12 cellular contexts compared by ENCODE assay signal in the genomic region with DNA sequence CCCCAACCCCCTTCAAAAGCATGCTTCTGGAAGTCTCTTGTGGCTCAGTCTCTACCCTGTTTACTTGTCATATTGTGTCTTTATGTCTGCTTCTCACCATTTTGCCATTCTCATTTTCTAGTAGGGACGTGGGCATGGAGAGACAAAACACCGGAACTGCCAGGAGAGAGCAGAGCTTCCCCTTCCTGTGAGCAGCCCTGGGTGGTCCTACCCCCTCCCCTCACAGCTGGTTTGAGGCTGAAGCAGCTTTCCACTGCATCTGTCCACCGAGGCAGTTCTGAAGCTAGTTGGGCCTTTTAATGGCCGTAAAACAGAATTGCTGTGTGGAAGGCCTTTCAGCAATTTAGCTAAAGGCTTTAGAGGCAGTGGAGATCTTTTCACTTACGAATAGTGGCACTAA.
DNase-seq lines count a peak whose midpoint lies in the region; ATAC-seq and TF ChIP-seq lines count a peak whose summit lies in the region.
"Had no signal": no experiment of that assay in that cellular context is flagged by ENCODE, and none has a peak within 500 bp of the region (broad histone marks: within the 10 kb centered on the region; RNA-seq: fewer than 3 reads in every experiment).

No MANE protein-coding gene starts in this region.

- no peak for TF ChIP-seq EP300 in transverse colon (IDR thresholded peaks at IDR 0.05; ENCODE audit: low read depth)

- in situ Hi-C loops in transverse colon (cut with MboI; ENCODE audit: low pct_ligation_motif_present in 1 of 4, low pct_unique_long_range_greater_than_20kb in 1 of 4, low sequenced_read_pairs in 3 of 4) = no loop called here

- intact Hi-C loops in transverse colon (cut with DNase I; ENCODE audit: low total_unique reads) = no loop called here

- no peak for TF ChIP-seq CTCF in transverse colon (IDR thresholded peaks at IDR 0.05)

- peak overlapping the region; percentile 69 for H3K4me3 Mint-ChIP-seq in activated naive CD8-positive, alpha-beta T cell
- no peak overlapping the region for H3K4me3 Mint-ChIP-seq in activated naive CD8-positive, alpha-beta T cell treated with anti-CD3 and anti-CD28 coated beads, Interleukin-2, amount 50 U/mL, for 24 hours
- no peak overlapping the region for H3K4me3 Mint-ChIP-seq in T-helper 17 cell
- peak overlapping the region in 4 of 5 donors; percentile 48 to 79 (median 70) for H3K4me3 Mint-ChIP-seq in immature natural killer cell
- H3K4me3 Mint-ChIP-seq: activated T-cell treated with anti-CD3 and anti-CD28 coated beads, Interleukin-2, amount 50 U/mL, for 24 hours had no signal

- TF ChIP-seq POLR2A in transverse colon (IDR thresholded peaks at IDR 0.05) = no peak

- H3K27me3 Mint-ChIP-seq in activated naive CD8-positive, alpha-beta T cell = no peaks in the 10 kb centered on the region
- H3K27me3 Mint-ChIP-seq in activated naive CD8-positive, alpha-beta T cell treated with anti-CD3 and anti-CD28 coated beads, Interleukin-2, amount 50 U/mL, for 24 hours = no peaks in the 10 kb centered on the region
- no peaks in the 10 kb centered on the region for H3K27me3 Mint-ChIP-seq in T-helper 17 cell
- peaks cover 0 to 2% (median 2%) of the 10 kb centered on the region in 3 donors for H3K27me3 Mint-ChIP-seq in immature natural killer cell (ENCODE audit: low read depth in 3 of 3)
- H3K27me3 Mint-ChIP-seq: activated T-cell treated with anti-CD3 and anti-CD28 coated beads, Interleukin-2, amount 50 U/mL, for 24 hours; effector memory CD8-positive, alpha-beta T cell had no signal

- H3K4me1 Mint-ChIP-seq in activated naive CD8-positive, alpha-beta T cell (ENCODE audit: low read depth) = peaks cover 27% of the 10 kb centered on the region
- H3K4me1 Mint-ChIP-seq in activated naive CD8-positive, alpha-beta T cell treated with anti-CD3 and anti-CD28 coated beads, Interleukin-2, amount 50 U/mL, for 24 hours = peaks cover 25% of the 10 kb centered on the region
- H3K4me1 Mint-ChIP-seq in T-helper 17 cell (peaks cover 15% of the 10 kb centered on the region), immature natural killer cell (peaks cover 7 to 33% of the 10 kb centered on the region in 2 donors)

- ATAC-seq in activated naive CD8-positive, alpha-beta T cell treated with anti-CD3 and anti-CD28 coated beads, Interleukin-2, amount 50 U/mL, for 24 hours = no peak
- ATAC-seq in T-helper 17 cell = no peak
- ATAC-seq in GM21528 (IDR thresholded peaks at IDR 0.05; ENCODE audit: low FRiP score, unreplicated experiment) = no peak

- H3K27me3 ChIP-seq in transverse colon = no peaks in the 10 kb centered on the region

- H3K27ac ChIP-seq in transverse colon = peak overlapping the region; percentile 13 to 47 (median 44)

- peak overlapping the region; percentile 88 for H3K27ac Mint-ChIP-seq in activated naive CD8-positive, alpha-beta T cell
- no peak overlapping the region for H3K27ac Mint-ChIP-seq in activated naive CD8-positive, alpha-beta T cell treated with anti-CD3 and anti-CD28 coated beads, Interleukin-2, amount 50 U/mL, for 24 hours
- peak overlapping the region; percentile 66 for H3K27ac Mint-ChIP-seq in T-helper 17 cell
- H3K27ac Mint-ChIP-seq in immature natural killer cell = peak overlapping the region; percentile 5 to 84 (median 60)
- H3K27ac Mint-ChIP-seq: effector memory CD8-positive, alpha-beta T cell had no signal

- no peak overlapping the region for H3K4me3 ChIP-seq in transverse colon

- H3K36me3 ChIP-seq in transverse colon = no peaks in the 10 kb centered on the region

- no peak for DNase-seq in activated naive CD8-positive, alpha-beta T cell treated with anti-CD3 and anti-CD28 coated beads, Interleukin-2, amount 50 U/mL, for 24 hours
- DNase-seq in T-helper 17 cell (no peak), immature natural killer cell (no peak), transverse colon (no peak), NCI-H2107 (lab: John Stamatoyannopoulos, UW) (no peak)
- no peak for DNase-seq in stimulated activated CD4-positive, alpha-beta T cell treated with anti-CD3 and anti-CD28 coated beads, Interleukin-12 subunit alpha, Interleukin-12 subunit beta, amount 100 ng/mL, for 4 hours
- DNase-seq: aorta; effector memory CD8-positive, alpha-beta T cell; NCI-H446 had no signal

- H3K9me3 ChIP-seq in T-helper 17 cell (ENCODE audit: control insufficient read depth, low read length, poor library complexity, severe bottlenecking) (no peaks in the 10 kb centered on the region), transverse colon (no peaks in the 10 kb centered on the region)

- H3K4me1 ChIP-seq in transverse colon = peaks cover 18 to 37% (median 22%) of the 10 kb centered on the region in 4 donors

- 71 to 80% methylated on average over 1 to 5 of the region's 5 CpGs for WGBS in transverse colon (ENCODE audit: low coverage in 1 of 2), 2 donors

- no peaks in the 10 kb centered on the region for H3K9me3 Mint-ChIP-seq in activated naive CD8-positive, alpha-beta T cell (ENCODE audit: low read depth)
- no peaks in the 10 kb centered on the region for H3K9me3 Mint-ChIP-seq in activated naive CD8-positive, alpha-beta T cell treated with anti-CD3 and anti-CD28 coated beads, Interleukin-2, amount 50 U/mL, for 24 hours
- no peaks in the 10 kb centered on the region for H3K9me3 Mint-ChIP-seq in immature natural killer cell
- H3K9me3 Mint-ChIP-seq: activated T-cell treated with anti-CD3 and anti-CD28 coated beads, Interleukin-2, amount 50 U/mL, for 24 hours; effector memory CD8-positive, alpha-beta T cell had no signal

- peaks cover 2% of the 10 kb centered on the region for H3K36me3 Mint-ChIP-seq in activated naive CD8-positive, alpha-beta T cell
- no peaks in the 10 kb centered on the region for H3K36me3 Mint-ChIP-seq in activated naive CD8-positive, alpha-beta T cell treated with anti-CD3 and anti-CD28 coated beads, Interleukin-2, amount 50 U/mL, for 24 hours (ENCODE audit: low read depth)
- H3K36me3 Mint-ChIP-seq in T-helper 17 cell (ENCODE audit: low read depth) (no peaks in the 10 kb centered on the region), immature natural killer cell (no peaks in the 10 kb centered on the region)

Comparison
In these comparisons a context has a peak if more than half of its experiments do, and no peak if none do; other contexts are left out.
1. H3K4me3 Mint-ChIP-seq: peak in activated naive CD8-positive, alpha-beta T cell (single experiment) and immature natural killer cell (4 of 5); none in activated naive CD8-positive, alpha-beta T cell treated with anti-CD3 and anti-CD28 coated beads, Interleukin-2, amount 50 U/mL, for 24 hours (single experiment) and T-helper 17 cell (single experiment).